Comparison of ENCODE assay signal across 1 cellular context in genomic region chr1:226112626-226113025, GRCh38.
TF ChIP-seq lines count a peak whose summit lies in the region.

No MANE protein-coding gene starts in this region.

TF ChIP-seq in GM12878, 131 proteins besides CTCF, POLR2A, EP300 and RAD21 (continued from another document):
- no peak for TF ChIP-seq E4F1 (IDR thresholded peaks at IDR 0.05; ENCODE audit: borderline replicate concordance, partially characterized antibody)
- TF ChIP-seq RBBP5 (conservative IDR thresholded peaks at IDR 0.05): no peak
- no peak for TF ChIP-seq SREBF1 (IDR thresholded peaks at IDR 0.05; ENCODE audit: low read length)
- no peak for TF ChIP-seq RCOR1 (conservative IDR thresholded peaks at IDR 0.05; ENCODE audit: low read depth, low read length)
- TF ChIP-seq ZNF217 (IDR thresholded peaks at IDR 0.05): no peak
- no peak for TF ChIP-seq NKRF (conservative IDR thresholded peaks at IDR 0.05)
- no peak for TF ChIP-seq PKNOX1 (IDR thresholded peaks at IDR 0.05)
- no peak for TF ChIP-seq ASH2L (IDR thresholded peaks at IDR 0.05; ENCODE audit: borderline replicate concordance, low read depth)
- no peak for TF ChIP-seq ZBED1 (IDR thresholded peaks at IDR 0.05; ENCODE audit: borderline replicate concordance)
- no peak for TF ChIP-seq EED (IDR thresholded peaks at IDR 0.05; ENCODE audit: low read depth)
- no peak for TF ChIP-seq MEF2A (IDR thresholded peaks at IDR 0.05; ENCODE audit: insufficient read depth, low read depth, low read length)
- TF ChIP-seq CREB1 (IDR thresholded peaks at IDR 0.05; ENCODE audit: low read depth): no peak
- TF ChIP-seq RFX5 (IDR thresholded peaks at IDR 0.05; ENCODE audit: low read depth, low read length): no peak
TF ChIP-seq in GM12878: peak in this region for 0.
